ENCODE assay signal across 13 cellular contexts in the genomic region with DNA sequence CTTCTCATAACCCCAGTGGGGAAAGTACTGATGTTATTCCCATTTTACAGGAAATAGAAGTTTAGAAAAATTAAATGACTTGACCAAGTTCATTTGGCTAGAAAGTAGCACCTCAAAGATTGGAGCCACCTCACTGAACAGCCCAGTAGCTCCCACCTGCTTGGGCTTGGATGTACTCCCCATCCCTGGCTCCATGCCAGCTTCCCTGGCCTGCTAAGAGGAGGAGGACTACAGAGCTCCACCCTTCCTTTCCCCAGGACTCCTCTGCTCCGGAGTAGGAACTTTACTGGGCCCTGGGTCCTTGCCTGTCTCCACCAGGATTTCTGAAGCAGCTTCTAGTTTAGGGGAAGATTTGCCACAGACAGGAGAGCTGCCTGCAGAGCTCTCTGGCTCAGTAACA. TPM values are rescaled to one million over a fixed set of nuclear protein-coding genes. Genes with fewer than 3 reads are reported as not detected.
DNase-seq lines count a peak whose midpoint lies in the region; ATAC-seq and TF ChIP-seq lines count a peak whose summit lies in the region.
"Had no signal": no experiment of that assay in that cellular context is flagged by ENCODE, and none has a peak within 500 bp of the region (broad histone marks: within the 10 kb centered on the region; RNA-seq: fewer than 3 reads in every experiment).

No MANE protein-coding gene starts in this region.

- H3K27ac Mint-ChIP-seq in CD14-positive monocyte: peak overlapping the region; percentile 69 to 91 (median 85)
- no peak overlapping the region for H3K27ac Mint-ChIP-seq in Calu3 (ENCODE audit: unreplicated experiment)
- H3K27ac Mint-ChIP-seq in activated T-helper 1 cell treated with anti-CD3 and anti-CD28 coated beads, Interleukin-12 subunit alpha, Interleukin-12 subunit beta, Interleukin-2, Interleukin-4 antibody, amounts not matched to agents 30 ng/mL and 10 ng/mL and 1 ng/mL, durations not matched to agents 14 hours and 24 hours and 36 hours: no peak overlapping the region
- H3K27ac Mint-ChIP-seq in naive thymus-derived CD4-positive, alpha-beta T cell: peak overlapping the region in 4 of 9 donors; percentile 44 to 59 (median 50)

- POLR2A ChIA-PET in naive thymus-derived CD4-positive, alpha-beta T cell (lab: Charles Lee): interaction anchor here (0.5 to 0.9 kb wide), 2 partner anchors 64 to 212 kb away, joined by 3 to 4 read pairs; partner anchors contain the start of gene PPRC1

- H3K36me3 Mint-ChIP-seq in CD14-positive monocyte (peaks cover 2 to 12% of the 10 kb centered on the region in 2 donors), Calu3 (ENCODE audit: insufficient read depth, unreplicated experiment) (peaks cover 19% of the 10 kb centered on the region)
- H3K36me3 Mint-ChIP-seq in activated T-helper 1 cell treated with anti-CD3 and anti-CD28 coated beads, Interleukin-12 subunit alpha, Interleukin-12 subunit beta, Interleukin-2, Interleukin-4 antibody, amounts not matched to agents 30 ng/mL and 10 ng/mL and 1 ng/mL, durations not matched to agents 14 hours and 24 hours and 36 hours (ENCODE audit: low read depth): peaks cover 6% of the 10 kb centered on the region
- H3K36me3 Mint-ChIP-seq in naive thymus-derived CD4-positive, alpha-beta T cell: peaks cover 0 to 5% (median 0%) of the 10 kb centered on the region in 5 donors

- H3K4me1 Mint-ChIP-seq in CD14-positive monocyte (peaks cover 62% of the 10 kb centered on the region), Calu3 (ENCODE audit: low read depth, unreplicated experiment) (peaks cover 22% of the 10 kb centered on the region)
- H3K4me1 Mint-ChIP-seq in activated T-helper 1 cell treated with anti-CD3 and anti-CD28 coated beads, Interleukin-12 subunit alpha, Interleukin-12 subunit beta, Interleukin-2, Interleukin-4 antibody, amounts not matched to agents 30 ng/mL and 10 ng/mL and 1 ng/mL, durations not matched to agents 14 hours and 24 hours and 36 hours (ENCODE audit: low read depth): peaks cover 22% of the 10 kb centered on the region
- peaks cover 23 to 43% (median 35%) of the 10 kb centered on the region in 7 donors for H3K4me1 Mint-ChIP-seq in naive thymus-derived CD4-positive, alpha-beta T cell

- ATAC-seq in mucosa of descending colon (no peak), GM18511 (IDR thresholded peaks at IDR 0.05; ENCODE audit: unreplicated experiment) (no peak), GM18873 (IDR thresholded peaks at IDR 0.05; ENCODE audit: low FRiP score, unreplicated experiment) (no peak)
- no peak for ATAC-seq in naive thymus-derived CD4-positive, alpha-beta T cell

- DNase-seq in CD14-positive monocyte (ENCODE audit: low spot score): no peak
- peak; percentile 5 for DNase-seq in Calu3
- no peak for DNase-seq in activated T-helper 1 cell treated with anti-CD3 and anti-CD28 coated beads, Interleukin-12 subunit alpha, Interleukin-12 subunit beta, Interleukin-2, Interleukin-4 antibody, amounts not matched to agents 30 ng/mL and 10 ng/mL and 1 ng/mL, durations not matched to agents 14 hours and 24 hours and 36 hours (ENCODE audit: low spot score)
- DNase-seq in mucosa of descending colon: peak in 2 of 3 donors; percentile 34 to 46
- DNase-seq in naive thymus-derived CD4-positive, alpha-beta T cell: no peak
- DNase-seq: activated CD4-positive, alpha-beta T cell treated with anti-CD3 and anti-CD28 coated beads for 48 hours; activated gamma-delta T cell; cerebellar nuclear complex; midbrain; SW 1271 had no signal

- H3K27me3 Mint-ChIP-seq in CD14-positive monocyte (ENCODE audit: low read depth in 3 of 3): peaks cover 0 to 1% (median 1%) of the 10 kb centered on the region in 3 donors
- H3K27me3 Mint-ChIP-seq in Calu3 (ENCODE audit: unreplicated experiment): no peaks in the 10 kb centered on the region
- H3K27me3 Mint-ChIP-seq in activated T-helper 1 cell treated with anti-CD3 and anti-CD28 coated beads, Interleukin-12 subunit alpha, Interleukin-12 subunit beta, Interleukin-2, Interleukin-4 antibody, amounts not matched to agents 30 ng/mL and 10 ng/mL and 1 ng/mL, durations not matched to agents 14 hours and 24 hours and 36 hours (ENCODE audit: insufficient read depth): no peaks in the 10 kb centered on the region
- no peaks in the 10 kb centered on the region for H3K27me3 Mint-ChIP-seq in naive thymus-derived CD4-positive, alpha-beta T cell

- H3K4me3 Mint-ChIP-seq in CD14-positive monocyte (no peak overlapping the region), Calu3 (ENCODE audit: low read depth, unreplicated experiment) (no peak overlapping the region)
- H3K4me3 Mint-ChIP-seq in activated T-helper 1 cell treated with anti-CD3 and anti-CD28 coated beads, Interleukin-12 subunit alpha, Interleukin-12 subunit beta, Interleukin-2, Interleukin-4 antibody, amounts not matched to agents 30 ng/mL and 10 ng/mL and 1 ng/mL, durations not matched to agents 14 hours and 24 hours and 36 hours: peak overlapping the region; percentile 15
- peak overlapping the region in 1 of 10 donors; percentile 13 for H3K4me3 Mint-ChIP-seq in naive thymus-derived CD4-positive, alpha-beta T cell

- no peak overlapping the region for H3K4me3 ChIP-seq in mucosa of descending colon
- no peak overlapping the region for H3K4me3 ChIP-seq in naive thymus-derived CD4-positive, alpha-beta T cell (ENCODE audit: low read length)
- H3K4me3 ChIP-seq: suprapubic skin had no signal

- CTCF ChIA-PET in Calu3 (lab: Charles Lee): interaction anchor here (0.9 kb wide), 1 partner anchor 228 kb away, joined by 3 read pairs; no protein-coding TSS in a partner anchor
- CTCF ChIA-PET in naive thymus-derived CD4-positive, alpha-beta T cell (lab: Charles Lee): interaction anchor here (1.5 kb wide), 1 partner anchor 227 kb away, joined by 3 read pairs; no protein-coding TSS in a partner anchor

- no peaks in the 10 kb centered on the region for H3K36me3 ChIP-seq in mucosa of descending colon (ENCODE audit: low read depth)
- H3K36me3 ChIP-seq in naive thymus-derived CD4-positive, alpha-beta T cell (ENCODE audit: control insufficient read depth in 2 of 3, insufficient read depth in 3 of 3, low read length in 3 of 3): peaks cover 0 to 6% (median 4%) of the 10 kb centered on the region in 3 experiments

- no peaks in the 10 kb centered on the region for H3K27me3 ChIP-seq in naive thymus-derived CD4-positive, alpha-beta T cell (ENCODE audit: control insufficient read depth in 2 of 2, insufficient read depth in 2 of 2, low read length in 2 of 2)
- H3K27me3 ChIP-seq: suprapubic skin had no signal

- H3K9me3 Mint-ChIP-seq in CD14-positive monocyte (no peaks in the 10 kb centered on the region), Calu3 (ENCODE audit: low read depth, unreplicated experiment) (no peaks in the 10 kb centered on the region)
- H3K9me3 Mint-ChIP-seq in activated T-helper 1 cell treated with anti-CD3 and anti-CD28 coated beads, Interleukin-12 subunit alpha, Interleukin-12 subunit beta, Interleukin-2, Interleukin-4 antibody, amounts not matched to agents 30 ng/mL and 10 ng/mL and 1 ng/mL, durations not matched to agents 14 hours and 24 hours and 36 hours: no peaks in the 10 kb centered on the region
- peaks cover 0 to 1% (median 0%) of the 10 kb centered on the region in 11 donors for H3K9me3 Mint-ChIP-seq in naive thymus-derived CD4-positive, alpha-beta T cell

- intact Hi-C loops in CD14-positive monocyte (cut with micrococcal nuclease): loop anchor here in 1 of 2 donors (5.0 kb wide), 2 partner anchors 226 to 286 kb away; partner anchors contain the start of genes KCNIP2 and NPM3
- intact Hi-C loops in Calu3 (cut with micrococcal nuclease; ENCODE audit: unreplicated experiment): no loop called here
- intact Hi-C loops in activated T-helper 1 cell treated with anti-CD3 and anti-CD28 coated beads, Interleukin-12 subunit alpha, Interleukin-12 subunit beta, Interleukin-2, Interleukin-4 antibody, amounts not matched to agents 30 ng/mL and 10 ng/mL and 1 ng/mL, durations not matched to agents 14 hours and 24 hours and 36 hours (cut with micrococcal nuclease): loop anchor here (10.0 kb wide), 1 partner anchor 787 kb away; the partner anchor contains the start of gene BORCS7
- intact Hi-C loops in mucosa of descending colon (cut with DNase I, micrococcal nuclease): no loop called here
- intact Hi-C loops in naive thymus-derived CD4-positive, alpha-beta T cell (cut with micrococcal nuclease): loop anchor here in 1 of 2 donors (5.0 to 10.0 kb wide), 2 partner anchors 376 to 647 kb away; partner anchors contain the start of genes ARL3 and SFXN2

- no peaks in the 10 kb centered on the region for H3K9me3 ChIP-seq in mucosa of descending colon
- H3K9me3 ChIP-seq in naive thymus-derived CD4-positive, alpha-beta T cell (ENCODE audit: control insufficient read depth in 2 of 3, low read length in 3 of 3): no peaks in the 10 kb centered on the region
- H3K9me3 ChIP-seq: suprapubic skin had no signal

- no peak overlapping the region for H3K27ac ChIP-seq in naive thymus-derived CD4-positive, alpha-beta T cell (ENCODE audit: low read depth, low read length)
- H3K27ac ChIP-seq: suprapubic skin had no signal

- no TSS peak for BruUV-seq in Calu3 (replicated peaks; lab: Mats Ljungman, UMichigan)

- peaks cover 27% of the 10 kb centered on the region for H3K4me1 ChIP-seq in mucosa of descending colon (ENCODE audit: low read depth)
- H3K4me1 ChIP-seq in naive thymus-derived CD4-positive, alpha-beta T cell (ENCODE audit: control insufficient read depth in 2 of 2, insufficient read depth in 2 of 2, low read length in 2 of 2): peaks cover 14 to 23% of the 10 kb centered on the region in 2 donors

- TF ChIP-seq CTCF in CD14-positive monocyte (IDR thresholded peaks at IDR 0.05) (no peak), Calu3 (IDR thresholded peaks at IDR 0.05; ENCODE audit: unreplicated experiment) (no peak), mucosa of descending colon (IDR thresholded peaks at IDR 0.05) (no peak)

RNA-seq across cellular contexts. Expression of gene HPS6, which starts 3.1 kb away (rescaled TPM):
- polyA plus RNA-seq in CD14-positive monocyte: 10 to 100 TPM; 23.6 to 27.3 TPM
- total RNA-seq in Calu3 (2022) (14.7 and 16.9 TPM in 2 replicates), mucosa of descending colon (10 to 100 TPM; 17.8 to 21.4 (median 18.3) TPM)
- total RNA-seq in activated T-helper 1 cell treated with anti-CD3 and anti-CD28 coated beads, Interleukin-12 subunit alpha, Interleukin-12 subunit beta, Interleukin-2, Interleukin-4 antibody, amounts not matched to agents 30 ng/mL and 10 ng/mL and 1 ng/mL, durations not matched to agents 14 hours and 24 hours and 36 hours: 24.5 and 26.8 TPM in 2 replicates
- total RNA-seq in naive thymus-derived CD4-positive, alpha-beta T cell: 10 to 100 TPM; 12.1 to 24.2 (median 20.9) TPM
- 10 to 100 TPM; 13.8 to 29.9 TPM for polyA plus RNA-seq in naive thymus-derived CD4-positive, alpha-beta T cell

RNA-seq across cellular contexts. Expression of gene ARMH3, which starts 12.2 kb away (rescaled TPM):
- polyA plus RNA-seq in CD14-positive monocyte: 10 to 100 TPM; 20.4 to 22.1 TPM
- 14.1 and 14.5 TPM in 2 replicates for total RNA-seq in Calu3 (2022)
- 21.5 and 24.8 TPM in 2 replicates for total RNA-seq in activated T-helper 1 cell treated with anti-CD3 and anti-CD28 coated beads, Interleukin-12 subunit alpha, Interleukin-12 subunit beta, Interleukin-2, Interleukin-4 antibody, amounts not matched to agents 30 ng/mL and 10 ng/mL and 1 ng/mL, durations not matched to agents 14 hours and 24 hours and 36 hours
- 10 to 100 TPM; 25.8 to 45.6 (median 28.1) TPM for total RNA-seq in mucosa of descending colon
- 10 to 100 TPM; 26.7 to 34.0 (median 28.8) TPM for total RNA-seq in naive thymus-derived CD4-positive, alpha-beta T cell
- 10 to 100 TPM; 19.7 to 22.5 TPM for polyA plus RNA-seq in naive thymus-derived CD4-positive, alpha-beta T cell

RNA-seq across cellular contexts. Expression of gene LDB1, which starts 52.0 kb away (rescaled TPM):
- 10 to 100 TPM in 1 of 2 donors, 1 to 10 TPM in 1; 8.7 to 21.9 TPM for polyA plus RNA-seq in CD14-positive monocyte
- total RNA-seq in Calu3 (2022): 25.8 and 27.5 TPM in 2 replicates
- 78.6 and 87.1 TPM in 2 replicates for total RNA-seq in activated T-helper 1 cell treated with anti-CD3 and anti-CD28 coated beads, Interleukin-12 subunit alpha, Interleukin-12 subunit beta, Interleukin-2, Interleukin-4 antibody, amounts not matched to agents 30 ng/mL and 10 ng/mL and 1 ng/mL, durations not matched to agents 14 hours and 24 hours and 36 hours
- 10 to 100 TPM; 32.3 to 92.2 (median 37.2) TPM for total RNA-seq in mucosa of descending colon
- 100 to 1,000 TPM; 101 to 152 (median 115) TPM for total RNA-seq in naive thymus-derived CD4-positive, alpha-beta T cell
- 10 to 100 TPM; 26.2 to 45.8 TPM for polyA plus RNA-seq in naive thymus-derived CD4-positive, alpha-beta T cell

Comparison
In these comparisons a context has a peak if more than half of its experiments do, and no peak if none do; other contexts are left out.
1. DNase-seq: peak in Calu3 (single experiment) and mucosa of descending colon (2 of 3); none in CD14-positive monocyte (single experiment), activated T-helper 1 cell treated with anti-CD3 and anti-CD28 coated beads, Interleukin-12 subunit alpha, Interleukin-12 subunit beta, Interleukin-2, Interleukin-4 antibody, amounts not matched to agents 30 ng/mL and 10 ng/mL and 1 ng/mL, durations not matched to agents 14 hours and 24 hours and 36 hours (single experiment) and naive thymus-derived CD4-positive, alpha-beta T cell (0 of 9).
2. H3K27ac Mint-ChIP-seq: peak in CD14-positive monocyte (7 of 7); none in Calu3 (single experiment) and activated T-helper 1 cell treated with anti-CD3 and anti-CD28 coated beads, Interleukin-12 subunit alpha, Interleukin-12 subunit beta, Interleukin-2, Interleukin-4 antibody, amounts not matched to agents 30 ng/mL and 10 ng/mL and 1 ng/mL, durations not matched to agents 14 hours and 24 hours and 36 hours (single experiment).